ENCODE assay signal across 1 cellular context in the genomic region with DNA sequence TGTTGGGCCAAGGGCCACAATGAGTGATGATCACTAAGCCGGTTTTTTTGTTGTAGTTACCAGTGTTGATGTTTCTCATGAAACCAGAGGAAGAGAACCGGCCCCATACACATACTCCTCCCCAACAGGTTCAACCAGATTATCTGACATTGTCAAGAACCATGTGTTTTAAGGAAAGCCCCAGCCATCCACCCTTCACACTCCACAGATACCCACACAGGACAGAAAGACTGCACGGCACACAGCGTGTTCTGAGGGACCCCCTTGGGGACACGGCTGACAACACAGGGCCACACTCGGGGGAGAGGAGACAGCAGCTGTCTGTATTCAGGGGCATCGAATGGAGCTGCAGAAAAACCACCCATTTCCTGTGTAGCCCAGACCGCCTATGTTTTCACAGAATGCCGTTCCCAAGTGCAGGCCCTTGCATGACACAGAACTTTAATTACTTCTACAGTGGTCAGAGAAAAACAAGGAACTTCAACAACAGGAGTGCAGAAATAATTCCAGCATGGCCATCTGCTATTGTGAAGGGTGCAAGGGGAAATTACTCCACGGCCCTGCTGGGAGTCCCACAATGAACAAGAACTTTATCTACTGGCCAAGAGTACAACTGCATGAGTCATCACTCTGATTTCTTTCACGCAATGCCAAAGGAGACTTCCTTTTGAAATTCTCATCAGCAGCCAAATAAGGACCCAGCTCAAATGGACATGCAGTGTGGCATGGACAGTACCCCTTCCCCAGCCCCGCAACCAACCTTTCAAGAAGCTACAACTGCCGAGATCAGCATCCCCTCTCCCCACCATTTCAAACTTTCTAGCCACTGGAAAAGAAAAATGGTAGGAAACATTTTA.
TF ChIP-seq lines count a peak whose summit lies in the region.

No MANE protein-coding gene starts in this region.

TF ChIP-seq in K562, 482 proteins besides CTCF, POLR2A, EP300 and RAD21 (continued from another document):
- TF ChIP-seq YY1 (IDR thresholded peaks at IDR 0.05; ENCODE audit: borderline replicate concordance in 1 of 3, control insufficient read depth in 1 of 3, extremely low read depth in 1 of 3, insufficient read depth in 3 of 3, insufficient read length in 1 of 3, insufficient replicate concordance in 2 of 3, low read depth in 1 of 3, low read length in 2 of 3) = no peak
- no peak for TF ChIP-seq PCBP2 (IDR thresholded peaks at IDR 0.05; ENCODE audit: low read depth, low read length, poor library complexity, severe bottlenecking)
- peak; percentile 31; the same call in 1 of the 2 replicates for TF ChIP-seq ZNF143 (CRISPR knock-in tag; IDR thresholded peaks at IDR 0.05)
- TF ChIP-seq CCNT2 (IDR thresholded peaks at IDR 0.05; ENCODE audit: borderline replicate concordance, extremely low read depth, insufficient read length, low read depth, low read length) = peak; percentile 12
- TF ChIP-seq, protein P1, sequence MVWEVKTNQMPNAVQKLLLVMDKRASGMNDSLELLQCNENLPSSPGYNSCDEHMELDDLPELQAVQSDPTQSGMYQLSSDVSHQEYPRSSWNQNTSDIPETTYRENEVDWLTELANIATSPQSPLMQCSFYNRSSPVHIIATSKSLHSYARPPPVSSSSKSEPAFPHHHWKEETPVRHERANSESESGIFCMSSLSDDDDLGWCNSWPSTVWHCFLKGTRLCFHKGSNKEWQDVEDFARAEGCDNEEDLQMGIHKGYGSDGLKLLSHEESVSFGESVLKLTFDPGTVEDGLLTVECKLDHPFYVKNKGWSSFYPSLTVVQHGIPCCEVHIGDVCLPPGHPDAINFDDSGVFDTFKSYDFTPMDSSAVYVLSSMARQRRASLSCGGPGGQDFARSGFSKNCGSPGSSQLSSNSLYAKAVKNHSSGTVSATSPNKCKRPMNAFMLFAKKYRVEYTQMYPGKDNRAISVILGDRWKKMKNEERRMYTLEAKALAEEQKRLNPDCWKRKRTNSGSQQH (CRISPR knock-in tag; IDR thresholded peaks at IDR 0.05) = no peak
- TF ChIP-seq, protein P2, sequence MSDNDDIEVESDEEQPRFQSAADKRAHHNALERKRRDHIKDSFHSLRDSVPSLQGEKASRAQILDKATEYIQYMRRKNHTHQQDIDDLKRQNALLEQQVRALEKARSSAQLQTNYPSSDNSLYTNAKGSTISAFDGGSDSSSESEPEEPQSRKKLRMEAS (CRISPR knock-in tag; IDR thresholded peaks at IDR 0.05) = 0 out of 2 replicates have a peak, but pooled peaks have one; percentile 17
- TF ChIP-seq STAT5A (IDR thresholded peaks at IDR 0.05; ENCODE audit: borderline replicate concordance, low read length) = 0 out of 2 replicates have a peak, but pooled peaks have one; percentile 11
- TF ChIP-seq ZNF79 (CRISPR knock-in tag; IDR thresholded peaks at IDR 0.05; ENCODE audit: low read depth) = no peak
- no peak for TF ChIP-seq ZKSCAN3 (CRISPR knock-in tag; IDR thresholded peaks at IDR 0.05)
- TF ChIP-seq, protein P3, sequence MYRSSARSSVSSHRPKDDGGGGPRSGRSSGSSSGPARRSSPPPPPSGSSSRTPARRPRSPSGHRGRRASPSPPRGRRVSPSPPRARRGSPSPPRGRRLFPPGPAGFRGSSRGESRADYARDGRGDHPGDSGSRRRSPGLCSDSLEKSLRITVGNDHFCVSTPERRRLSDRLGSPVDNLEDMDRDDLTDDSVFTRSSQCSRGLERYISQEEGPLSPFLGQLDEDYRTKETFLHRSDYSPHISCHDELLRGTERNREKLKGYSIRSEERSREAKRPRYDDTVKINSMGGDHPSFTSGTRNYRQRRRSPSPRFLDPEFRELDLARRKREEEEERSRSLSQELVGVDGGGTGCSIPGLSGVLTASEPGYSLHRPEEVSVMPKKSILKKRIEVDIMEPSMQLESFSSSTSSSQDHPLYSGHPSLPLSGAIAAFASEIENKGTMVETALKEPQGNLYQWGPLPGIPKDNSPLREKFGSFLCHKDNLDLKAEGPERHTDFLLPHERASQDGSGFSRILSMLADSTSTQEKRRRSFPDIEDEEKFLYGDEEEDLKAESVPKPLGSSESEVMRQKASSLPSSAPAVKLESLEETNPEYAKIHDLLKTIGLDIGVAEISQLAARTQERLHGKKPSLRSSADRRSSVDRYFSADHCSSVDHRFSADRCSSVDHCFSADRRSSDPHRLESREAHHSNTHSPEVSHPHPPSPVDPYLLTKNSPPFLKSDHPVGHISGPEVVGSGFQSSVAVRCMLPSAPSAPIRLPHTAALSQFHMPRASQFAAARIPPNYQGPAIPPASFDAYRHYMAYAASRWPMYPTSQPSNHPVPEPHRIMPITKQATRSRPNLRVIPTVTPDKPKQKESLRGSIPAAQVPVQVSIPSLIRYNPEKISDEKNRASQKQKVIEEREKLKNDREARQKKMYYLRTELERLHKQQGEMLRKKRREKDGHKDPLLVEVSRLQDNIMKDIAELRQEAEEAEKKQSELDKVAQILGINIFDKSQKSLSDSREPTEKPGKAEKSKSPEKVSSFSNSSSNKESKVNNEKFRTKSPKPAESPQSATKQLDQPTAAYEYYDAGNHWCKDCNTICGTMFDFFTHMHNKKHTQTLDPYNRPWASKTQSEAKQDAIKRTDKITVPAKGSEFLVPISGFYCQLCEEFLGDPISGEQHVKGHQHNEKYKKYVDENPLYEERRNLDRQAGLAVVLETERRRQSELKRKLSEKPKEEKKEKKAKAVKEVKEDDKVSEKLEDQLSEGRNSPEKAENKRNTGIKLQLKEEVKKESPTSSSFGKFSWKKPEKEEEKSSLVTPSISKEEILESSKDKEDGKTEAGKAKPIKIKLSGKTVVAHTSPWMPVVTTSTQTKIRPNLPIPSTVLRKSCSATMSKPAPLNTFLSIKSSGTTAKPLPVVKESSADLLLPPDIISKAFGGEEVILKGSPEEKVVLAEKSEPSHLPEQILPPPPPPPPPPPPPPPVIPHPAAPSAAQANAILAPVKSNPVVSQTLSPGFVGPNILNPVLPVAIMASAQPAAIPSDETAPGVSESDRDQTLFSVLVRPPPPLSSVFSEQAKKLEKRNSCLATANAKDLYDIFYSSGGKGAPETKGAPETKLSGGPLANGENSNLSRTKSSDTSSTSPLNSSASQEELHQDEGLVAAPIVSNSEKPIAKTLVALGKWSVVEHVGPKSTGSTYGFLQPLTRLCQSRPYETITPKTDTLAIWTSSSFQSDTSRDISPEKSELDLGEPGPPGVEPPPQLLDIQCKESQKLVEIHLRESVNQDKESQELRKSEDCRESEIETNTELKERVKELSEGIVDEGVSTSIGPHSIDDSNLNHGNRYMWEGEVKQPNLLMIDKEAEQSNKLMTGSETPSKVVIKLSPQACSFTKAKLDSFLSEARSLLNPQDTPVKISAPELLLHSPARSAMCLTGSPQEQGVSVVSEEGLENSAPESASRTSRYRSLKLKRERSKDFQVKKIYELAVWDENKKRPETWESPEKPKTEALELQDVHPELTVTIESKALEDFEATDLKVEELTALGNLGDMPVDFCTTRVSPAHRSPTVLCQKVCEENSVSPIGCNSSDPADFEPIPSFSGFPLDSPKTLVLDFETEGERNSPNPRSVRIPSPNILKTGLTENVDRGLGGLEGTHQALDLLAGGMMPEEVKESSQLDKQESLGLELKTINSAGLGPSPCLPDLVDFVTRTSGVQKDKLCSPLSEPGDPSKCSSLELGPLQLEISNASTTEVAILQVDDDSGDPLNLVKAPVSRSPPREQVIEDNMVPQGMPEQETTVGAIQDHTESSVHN (IDR thresholded peaks at IDR 0.05; ENCODE audit: borderline replicate concordance in 1 of 2, low read depth in 1 of 2) = 0 out of 4 replicates have a peak, but pooled peaks of 1 of the 2 experiments have one; percentile 47
- no peak for TF ChIP-seq TAF15 (IDR thresholded peaks at IDR 0.05; ENCODE audit: low read depth, low read length)
- TF ChIP-seq, protein P4, sequence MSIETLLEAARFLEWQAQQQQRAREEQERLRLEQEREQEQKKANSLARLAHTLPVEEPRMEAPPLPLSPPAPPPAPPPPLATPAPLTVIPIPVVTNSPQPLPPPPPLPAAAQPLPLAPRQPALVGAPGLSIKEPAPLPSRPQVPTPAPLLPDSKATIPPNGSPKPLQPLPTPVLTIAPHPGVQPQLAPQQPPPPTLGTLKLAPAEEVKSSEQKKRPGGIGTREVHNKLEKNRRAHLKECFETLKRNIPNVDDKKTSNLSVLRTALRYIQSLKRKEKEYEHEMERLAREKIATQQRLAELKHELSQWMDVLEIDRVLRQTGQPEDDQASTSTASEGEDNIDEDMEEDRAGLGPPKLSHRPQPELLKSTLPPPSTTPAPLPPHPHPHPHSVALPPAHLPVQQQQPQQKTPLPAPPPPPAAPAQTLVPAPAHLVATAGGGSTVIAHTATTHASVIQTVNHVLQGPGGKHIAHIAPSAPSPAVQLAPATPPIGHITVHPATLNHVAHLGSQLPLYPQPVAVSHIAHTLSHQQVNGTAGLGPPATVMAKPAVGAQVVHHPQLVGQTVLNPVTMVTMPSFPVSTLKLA (conservative IDR thresholded peaks at IDR 0.05) = peak; percentile 12 to 42; a peak in 2 of 4 replicates
- no peak for TF ChIP-seq ZNF274 (IDR thresholded peaks at IDR 0.05; ENCODE audit: borderline replicate concordance, low read depth, low read length)
- peak; percentile 62 for TF ChIP-seq ATF7 (IDR thresholded peaks at IDR 0.05)
- 0 out of 2 replicates have a peak, but pooled peaks have one; percentile 44 for TF ChIP-seq FOXP1 (CRISPR knock-in tag; IDR thresholded peaks at IDR 0.05)
- TF ChIP-seq CTBP1 (IDR thresholded peaks at IDR 0.05; ENCODE audit: borderline replicate concordance) = peak; percentile 36; the same call in 1 of the 2 replicates
- TF ChIP-seq, protein P5, sequence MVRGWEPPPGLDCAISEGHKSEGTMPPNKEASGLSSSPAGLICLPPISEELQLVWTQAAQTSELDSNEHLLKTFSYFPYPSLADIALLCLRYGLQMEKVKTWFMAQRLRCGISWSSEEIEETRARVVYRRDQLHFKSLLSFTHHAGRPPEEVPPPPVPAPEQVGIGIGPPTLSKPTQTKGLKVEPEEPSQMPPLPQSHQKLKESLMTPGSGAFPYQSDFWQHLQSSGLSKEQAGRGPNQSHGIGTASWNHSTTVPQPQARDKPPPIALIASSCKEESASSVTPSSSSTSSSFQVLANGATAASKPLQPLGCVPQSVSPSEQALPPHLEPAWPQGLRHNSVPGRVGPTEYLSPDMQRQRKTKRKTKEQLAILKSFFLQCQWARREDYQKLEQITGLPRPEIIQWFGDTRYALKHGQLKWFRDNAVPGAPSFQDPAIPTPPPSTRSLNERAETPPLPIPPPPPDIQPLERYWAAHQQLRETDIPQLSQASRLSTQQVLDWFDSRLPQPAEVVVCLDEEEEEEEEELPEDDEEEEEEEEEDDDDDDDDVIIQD (CRISPR knock-in tag; IDR thresholded peaks at IDR 0.05) = no peak
- peak; percentile 95 for TF ChIP-seq JUNB (CRISPR knock-in tag; conservative IDR thresholded peaks at IDR 0.05)
- peak; percentile 35; the same call in 1 of the 2 replicates for TF ChIP-seq KLF16 (IDR thresholded peaks at IDR 0.05)
- TF ChIP-seq NR2F6 (CRISPR knock-in tag; IDR thresholded peaks at IDR 0.05) = no peak
- TF ChIP-seq ZNF239 (CRISPR knock-in tag; IDR thresholded peaks at IDR 0.05) = no peak
- TF ChIP-seq HSF4 (CRISPR knock-in tag; IDR thresholded peaks at IDR 0.05; ENCODE audit: borderline replicate concordance) = no peak
- TF ChIP-seq FOSL1 (tag; conservative IDR thresholded peaks at IDR 0.05) = peak; percentile 98
- peak; percentile 48 for TF ChIP-seq HMGN3 (IDR thresholded peaks at IDR 0.05; ENCODE audit: borderline replicate concordance, extremely low read depth, insufficient read length, low read depth, low read length)
- TF ChIP-seq SMAD2 (IDR thresholded peaks at IDR 0.05; ENCODE audit: low read depth, low read length) = no peak
- TF ChIP-seq NRF1 (conservative IDR thresholded peaks at IDR 0.05 in 1 of 2, IDR thresholded peaks at IDR 0.05 in 1 of 2) = no peak
- TF ChIP-seq ZBTB17 (CRISPR knock-in tag; IDR thresholded peaks at IDR 0.05) = no peak
- no peak for TF ChIP-seq ARNT (IDR thresholded peaks at IDR 0.05)
